ENCODE assay signal across 31 cellular contexts in genomic region chr2:98416760-98417159, GRCh38.
"Had no signal": no experiment of that assay in that cellular context is flagged by ENCODE, and none has a peak within 500 bp of the region (broad histone marks: within the 10 kb centered on the region; RNA-seq: fewer than 3 reads in every experiment).

No MANE protein-coding gene starts in this region.

- H3K4me3 ChIP-seq: adrenal gland, body of pancreas, esophagus muscularis mucosa, gastroesophageal sphincter had no signal

- H3K27me3 ChIP-seq: adrenal gland, body of pancreas, esophagus muscularis mucosa, gastroesophageal sphincter had no signal

- H3K27ac Mint-ChIP-seq: activated B cell treated with CpG ODN at 0.5 μM for 24 hours; activated CD4-positive, alpha-beta memory T cell treated with anti-CD3 and anti-CD28 coated beads for 36 hours; activated CD8-positive, alpha-beta memory T cell treated with anti-CD3 and anti-CD28 coated beads, Interleukin-2, amount 10 ng/mL, durations not matched to agents 7 days and 5 days; activated CD8-positive, alpha-beta T cell treated with anti-CD3 and anti-CD28 coated beads, Interleukin-2, amount 10 ng/mL, durations not matched to agents 7 days and 5 days; activated naive CD4-positive, alpha-beta T cell treated with anti-CD3 and anti-CD28 coated beads for 36 hours; activated naive CD4-positive, alpha-beta T cell treated with anti-CD3 and anti-CD28 coated beads, Interleukin-2, amount 50 U/mL, for 24 hours; activated T-helper 1 cell treated with anti-CD3 and anti-CD28 coated beads, Interleukin-12 subunit alpha, Interleukin-12 subunit beta, Interleukin-2, Interleukin-4 antibody, amounts not matched to agents 30 ng/mL and 10 ng/mL and 1 ng/mL, durations not matched to agents 14 hours and 24 hours and 36 hours; activated T-helper 2 cell treated with anti-CD3 and anti-CD28 coated beads, Interferon-gamma antibody, Interleukin-2, Interleukin-4, amounts not matched to agents 10 μg/mL and 5 μg/mL and 100 μg/mL, durations not matched to agents 14 hours and 24 hours and 36 hours; effector memory CD8-positive, alpha-beta T cell; T-helper 17 cell; T-helper 2 cell treated with Interferon-gamma antibody and Interleukin-4, amounts not matched to agents 5 μg/mL and 100 μg/mL, for 36 hours had no signal

- H3K9me3 ChIP-seq: adrenal gland, esophagus muscularis mucosa, gastroesophageal sphincter had no signal

- ATAC-seq: activated CD4-positive, CD25-positive, alpha-beta regulatory T cell treated with anti-CD3 and anti-CD28 coated beads, Interleukin-2, amount 50 U/mL, for 24 hours; activated CD8-positive, alpha-beta memory T cell treated with anti-CD3 and anti-CD28 coated beads, Interleukin-2, amount 10 ng/mL, durations not matched to agents 7 days and 5 days; activated CD8-positive, alpha-beta T cell treated with anti-CD3 and anti-CD28 coated beads, Interleukin-2, amount 10 ng/mL, durations not matched to agents 7 days and 5 days; body of pancreas; effector memory CD8-positive, alpha-beta T cell; gastroesophageal sphincter; T-helper 17 cell had no signal

- H3K27me3 Mint-ChIP-seq: activated CD4-positive, alpha-beta memory T cell treated with anti-CD3 and anti-CD28 coated beads for 36 hours; activated CD8-positive, alpha-beta memory T cell treated with anti-CD3 and anti-CD28 coated beads, Interleukin-2, amount 10 ng/mL, durations not matched to agents 7 days and 5 days; activated naive CD4-positive, alpha-beta T cell treated with anti-CD3 and anti-CD28 coated beads, Interleukin-2, amount 50 U/mL, for 24 hours; effector memory CD8-positive, alpha-beta T cell; T-helper 17 cell had no signal

- H3K4me3 Mint-ChIP-seq: activated B cell treated with CpG ODN at 0.5 μM for 24 hours; activated CD4-positive, alpha-beta memory T cell treated with anti-CD3 and anti-CD28 coated beads for 36 hours; activated CD8-positive, alpha-beta memory T cell treated with anti-CD3 and anti-CD28 coated beads, Interleukin-2, amount 10 ng/mL, durations not matched to agents 7 days and 5 days; activated CD8-positive, alpha-beta T cell treated with anti-CD3 and anti-CD28 coated beads, Interleukin-2, amount 10 ng/mL, durations not matched to agents 7 days and 5 days; activated naive CD4-positive, alpha-beta T cell treated with anti-CD3 and anti-CD28 coated beads for 36 hours; activated naive CD4-positive, alpha-beta T cell treated with anti-CD3 and anti-CD28 coated beads, Interleukin-2, amount 50 U/mL, for 24 hours; activated T-helper 1 cell treated with anti-CD3 and anti-CD28 coated beads, Interleukin-12 subunit alpha, Interleukin-12 subunit beta, Interleukin-2, Interleukin-4 antibody, amounts not matched to agents 30 ng/mL and 10 ng/mL and 1 ng/mL, durations not matched to agents 14 hours and 24 hours and 36 hours; effector memory CD8-positive, alpha-beta T cell; T-helper 17 cell; T-helper 2 cell treated with Interferon-gamma antibody and Interleukin-4, amounts not matched to agents 5 μg/mL and 100 μg/mL, for 36 hours had no signal

- DNase-seq: activated B cell treated with CpG ODN at 0.5 μM for 24 hours; activated CD4-positive, alpha-beta memory T cell treated with anti-CD3 and anti-CD28 coated beads for 36 hours; activated CD4-positive, alpha-beta T cell treated with anti-CD3 and anti-CD28 coated beads for 48 hours; activated CD8-positive, alpha-beta memory T cell treated with anti-CD3 and anti-CD28 coated beads, Interleukin-2, amount 10 ng/mL, durations not matched to agents 7 days and 5 days; activated CD8-positive, alpha-beta memory T cell treated with anti-CD3 and anti-CD28 coated beads, Interleukin-2, amount 50 U/mL, for 4 hours; activated CD8-positive, alpha-beta T cell treated with anti-CD3 and anti-CD28 coated beads, Interleukin-2, amount 10 ng/mL, durations not matched to agents 7 days and 5 days; activated effector memory CD4-positive, alpha-beta T cell treated with anti-CD3 and anti-CD28 coated beads, Interleukin-2, amount 50 U/mL, for 16 hours; activated naive CD4-positive, alpha-beta T cell treated with anti-CD3 and anti-CD28 coated beads for 36 hours; activated T-cell treated with anti-CD3 and anti-CD28 coated beads, Interleukin-2, amount 50 U/mL, for 1 hour; activated T-cell treated with anti-CD3 and anti-CD28 coated beads, Interleukin-2, amount 50 U/mL, for 48 hours; adrenal gland; amygdala; aorta; body of pancreas; cortex of kidney; dermis blood vessel endothelial cell; effector CD4-positive, alpha-beta T cell; effector memory CD8-positive, alpha-beta T cell; erythroblast; foreskin melanocyte; T-helper 1 cell; T-helper 17 cell; T1000; WERI-Rb-1 had no signal

- H3K4me1 Mint-ChIP-seq: activated B cell treated with CpG ODN at 0.5 μM for 24 hours had no signal

- H3K27ac ChIP-seq: adrenal gland, body of pancreas, esophagus muscularis mucosa, gastroesophageal sphincter, WERI-Rb-1 had no signal

- H3K36me3 Mint-ChIP-seq: activated CD4-positive, alpha-beta memory T cell treated with anti-CD3 and anti-CD28 coated beads for 36 hours had no signal

- H3K36me3 ChIP-seq: adrenal gland, esophagus muscularis mucosa, gastroesophageal sphincter, WERI-Rb-1 had no signal
